24 cellular contexts compared by ENCODE assay signal in genomic region chr4:107794001-107794400, GRCh38. TPM values are rescaled to one million over a fixed set of nuclear protein-coding genes. Genes with fewer than 3 reads are reported as not detected.
"Had no signal": no experiment of that assay in that cellular context is flagged by ENCODE, and none has a peak within 500 bp of the region (broad histone marks: within the 10 kb centered on the region; RNA-seq: fewer than 3 reads in every experiment).

No MANE protein-coding gene starts in this region.

- H3K4me1 Mint-ChIP-seq: activated naive CD4-positive, alpha-beta T cell treated with anti-CD3 and anti-CD28 coated beads, Interleukin-2, amount 10 ng/mL, durations not matched to agents 7 days and 5 days; activated naive CD8-positive, alpha-beta T cell treated with anti-CD3 and anti-CD28 coated beads, Interleukin-2, amount 50 U/mL, for 24 hours; naive thymus-derived CD8-positive, alpha-beta T cell; stimulated activated memory B cell treated with anti-CD40 and anti-IgM and Interleukin-4, amounts not matched to agents 10 μg/mL and 1 μg/mL and 100 μg/mL, for 72 hours had no signal

- DNase-seq: activated CD4-positive, alpha-beta T cell treated with anti-CD3 and anti-CD28 coated beads for 48 hours; activated CD4-positive, CD25-positive, alpha-beta regulatory T cell; activated CD8-positive, alpha-beta T cell treated with anti-CD3 and anti-CD28 coated beads, Interleukin-2, amount 10 ng/mL, durations not matched to agents 7 days and 5 days; activated naive CD4-positive, alpha-beta T cell treated with anti-CD3 and anti-CD28 coated beads, Interleukin-2, amount 10 ng/mL, durations not matched to agents 7 days and 5 days; activated naive CD8-positive, alpha-beta T cell treated with anti-CD3 and anti-CD28 coated beads, Interleukin-2, amount 50 U/mL, for 24 hours; activated T-cell treated with anti-CD3 and anti-CD28 coated beads, Interleukin-2, amount 50 U/mL, for 4 hours; dorsolateral prefrontal cortex; glutamatergic neuron; kidney; left ventricle myocardium inferior; mammary epithelial cell; naive thymus-derived CD8-positive, alpha-beta T cell; ovary; psoas muscle; spleen; stimulated activated CD4-positive, alpha-beta T cell treated with anti-CD3 and anti-CD28 coated beads, Interleukin-4, amount 100 ng/mL, for 4 hours; T-helper 1 cell; T-helper 9 cell; thyroid gland; uterus had no signal

- H3K4me3 ChIP-seq: cardiac muscle cell, dorsolateral prefrontal cortex, left ventricle myocardium inferior, ovary, psoas muscle, spleen, thyroid gland, uterus had no signal

- FAIRE-seq: kidney had no signal

- H3K9me3 ChIP-seq: psoas muscle, thyroid gland, uterus had no signal

- H3K9me3 Mint-ChIP-seq: activated naive CD4-positive, alpha-beta T cell treated with anti-CD3 and anti-CD28 coated beads, Interleukin-2, amount 10 ng/mL, durations not matched to agents 7 days and 5 days; activated naive CD8-positive, alpha-beta T cell treated with anti-CD3 and anti-CD28 coated beads, Interleukin-2, amount 50 U/mL, for 24 hours; activated T-cell treated with anti-CD3 and anti-CD28 coated beads, Interleukin-2, amount 50 U/mL, for 4 hours; naive thymus-derived CD8-positive, alpha-beta T cell; stimulated activated memory B cell treated with anti-CD40 and anti-IgM and Interleukin-4, amounts not matched to agents 10 μg/mL and 1 μg/mL and 100 μg/mL, for 72 hours had no signal

- H3K27ac Mint-ChIP-seq: activated CD8-positive, alpha-beta T cell treated with anti-CD3 and anti-CD28 coated beads, Interleukin-2, amount 10 ng/mL, durations not matched to agents 7 days and 5 days; activated naive CD4-positive, alpha-beta T cell treated with anti-CD3 and anti-CD28 coated beads, Interleukin-2, amount 10 ng/mL, durations not matched to agents 7 days and 5 days; activated naive CD8-positive, alpha-beta T cell treated with anti-CD3 and anti-CD28 coated beads, Interleukin-2, amount 50 U/mL, for 24 hours; naive thymus-derived CD8-positive, alpha-beta T cell; stimulated activated memory B cell treated with anti-CD40 and anti-IgM and Interleukin-4, amounts not matched to agents 10 μg/mL and 1 μg/mL and 100 μg/mL, for 72 hours had no signal

- H3K36me3 Mint-ChIP-seq: activated naive CD4-positive, alpha-beta T cell treated with anti-CD3 and anti-CD28 coated beads, Interleukin-2, amount 10 ng/mL, durations not matched to agents 7 days and 5 days; naive thymus-derived CD8-positive, alpha-beta T cell; stimulated activated memory B cell treated with anti-CD40 and anti-IgM and Interleukin-4, amounts not matched to agents 10 μg/mL and 1 μg/mL and 100 μg/mL, for 72 hours had no signal

- H3K4me3 Mint-ChIP-seq: activated CD8-positive, alpha-beta T cell treated with anti-CD3 and anti-CD28 coated beads, Interleukin-2, amount 10 ng/mL, durations not matched to agents 7 days and 5 days; activated naive CD4-positive, alpha-beta T cell treated with anti-CD3 and anti-CD28 coated beads, Interleukin-2, amount 10 ng/mL, durations not matched to agents 7 days and 5 days; activated naive CD8-positive, alpha-beta T cell treated with anti-CD3 and anti-CD28 coated beads, Interleukin-2, amount 50 U/mL, for 24 hours; activated T-cell treated with anti-CD3 and anti-CD28 coated beads, Interleukin-2, amount 50 U/mL, for 4 hours; naive thymus-derived CD8-positive, alpha-beta T cell; stimulated activated memory B cell treated with anti-CD40 and anti-IgM and Interleukin-4, amounts not matched to agents 10 μg/mL and 1 μg/mL and 100 μg/mL, for 72 hours had no signal

- H3K4me1 ChIP-seq: foreskin keratinocyte, left ventricle myocardium inferior, psoas muscle, spleen, thyroid gland, uterus had no signal

- H3K36me3 ChIP-seq: cardiac muscle cell, left ventricle myocardium inferior, ovary, spleen, thyroid gland, uterus had no signal

- H3K27ac ChIP-seq: cardiac muscle cell, dorsolateral prefrontal cortex, epithelial cell of prostate, foreskin keratinocyte, left ventricle myocardium inferior, ovary, psoas muscle, spleen, thyroid gland, uterus had no signal

- H3K27me3 ChIP-seq: cardiac muscle cell, foreskin keratinocyte, ovary, thyroid gland, uterus had no signal

RNA-seq across cellular contexts. Expression of gene SGMS2, which starts 30.7 kb away (rescaled TPM):
- total RNA-seq: activated CD8-positive, alpha-beta T cell treated with anti-CD3 and anti-CD28 coated beads, Interleukin-2, amount 10 ng/mL, durations not matched to agents 7 days and 5 days; naive thymus-derived CD8-positive, alpha-beta T cell had no signal
